Comparison of ENCODE assay signal across 14 cellular contexts in genomic region chr20:46365483-46366215, GRCh38. TPM values are rescaled to one million over a fixed set of nuclear protein-coding genes. Genes with fewer than 3 reads are reported as not detected.
DNase-seq lines count a peak whose midpoint lies in the region; ATAC-seq and TF ChIP-seq lines count a peak whose summit lies in the region.
"Had no signal": no experiment of that assay in that cellular context is flagged by ENCODE, and none has a peak within 500 bp of the region (broad histone marks: within the 10 kb centered on the region; RNA-seq: fewer than 3 reads in every experiment).

No MANE protein-coding gene starts in this region.

- peak overlapping the region; percentile 89 for H3K4me3 Mint-ChIP-seq in activated T-cell treated with anti-CD3 and anti-CD28 coated beads, Interleukin-2, amount 50 U/mL, for 4 hours
- no peak overlapping the region for H3K4me3 Mint-ChIP-seq in activated CD4-positive, alpha-beta memory T cell treated with anti-CD3 and anti-CD28 coated beads for 36 hours

- H3K4me1 ChIP-seq in sigmoid colon (peaks cover 0 to 36% (median 31%) of the 10 kb centered on the region in 4 donors), uterus (peaks cover 0 to 10% of the 10 kb centered on the region in 2 donors)

- CTCF ChIA-PET in activated CD4-positive, alpha-beta memory T cell treated with anti-CD3 and anti-CD28 coated beads for 36 hours (lab: Charles Lee): interaction anchor here (0.6 to 2.2 kb wide), 6 partner anchors 17 to 351 kb away, joined by 3 to 8 read pairs (median 4); partner anchors contain the start of gene ELMO2

- WGBS in sigmoid colon, 2 donors: 88 to 90% methylated on average over 5 of the region's 5 CpGs

- POLR2A ChIA-PET in activated CD4-positive, alpha-beta memory T cell treated with anti-CD3 and anti-CD28 coated beads for 36 hours (lab: Charles Lee): interaction anchor here (0.7 kb wide), 1 partner anchor 41 kb away, joined by 3 read pairs; no protein-coding TSS in a partner anchor

- DNase-seq in activated T-cell treated with anti-CD3 and anti-CD28 coated beads, Interleukin-2, amount 50 U/mL, for 4 hours: no peak
- no peak for DNase-seq in activated T-cell treated with anti-CD3 and anti-CD28 coated beads, Interleukin-2, amount 50 U/mL, for 48 hours
- DNase-seq in activated CD4-positive, alpha-beta memory T cell treated with anti-CD3 and anti-CD28 coated beads for 36 hours: no peak
- DNase-seq in fibroblast of the aortic adventitia (ENCODE audit: low read depth) (no peak), sigmoid colon (peak; percentile 44), uterus (no peak)
- DNase-seq: cortex of kidney; psoas muscle; stimulated activated CD4-positive, alpha-beta T cell treated with anti-CD3 and anti-CD28 coated beads, Interleukin-1b, Interleukin-23, amount 100 ng/mL, for 48 hours had no signal

- intact Hi-C loops in activated CD4-positive, alpha-beta memory T cell treated with anti-CD3 and anti-CD28 coated beads for 36 hours (cut with micrococcal nuclease): loop anchor here (10.0 kb wide), 2 partner anchors 431 to 551 kb away; partner anchors contain the start of genes PCIF1 and UBE2C
- intact Hi-C loops in sigmoid colon (cut with DNase I) (loop anchor here (10.0 kb wide), 1 partner anchor 149 kb away; the partner anchor contains the start of gene ZNF334), uterus (cut with DNase I; ENCODE audit: low total_unique reads) (no loop called here)

- ATAC-seq in activated T-cell treated with anti-CD3 and anti-CD28 coated beads, Interleukin-2, amount 50 U/mL, for 4 hours: no peak
- no peak for ATAC-seq in HG03196 (IDR thresholded peaks at IDR 0.05; ENCODE audit: unreplicated experiment)
- ATAC-seq in GM18520 (IDR thresholded peaks at IDR 0.05; ENCODE audit: unreplicated experiment): no peak
- ATAC-seq: psoas muscle had no signal

- peak overlapping the region; percentile 85 for H3K27ac Mint-ChIP-seq in activated CD4-positive, alpha-beta memory T cell treated with anti-CD3 and anti-CD28 coated beads for 36 hours

- no peaks in the 10 kb centered on the region for H3K27me3 Mint-ChIP-seq in activated T-cell treated with anti-CD3 and anti-CD28 coated beads, Interleukin-2, amount 50 U/mL, for 4 hours (ENCODE audit: low read depth)
- no peaks in the 10 kb centered on the region for H3K27me3 Mint-ChIP-seq in activated CD4-positive, alpha-beta memory T cell treated with anti-CD3 and anti-CD28 coated beads for 36 hours

- TF ChIP-seq EP300 in sigmoid colon (IDR thresholded peaks at IDR 0.05): no peak

- TF ChIP-seq CTCF in fibroblast of the aortic adventitia (IDR thresholded peaks at IDR 0.05; ENCODE audit: insufficient read depth, low read length) (no peak), sigmoid colon (IDR thresholded peaks at IDR 0.05) (no peak), uterus (IDR thresholded peaks at IDR 0.05) (no peak)

- H3K9me3 Mint-ChIP-seq in activated T-cell treated with anti-CD3 and anti-CD28 coated beads, Interleukin-2, amount 50 U/mL, for 4 hours: no peaks in the 10 kb centered on the region
- no peaks in the 10 kb centered on the region for H3K9me3 Mint-ChIP-seq in activated CD4-positive, alpha-beta memory T cell treated with anti-CD3 and anti-CD28 coated beads for 36 hours

- peak overlapping the region; percentile 96 for H3K4me3 ChIP-seq in fibroblast of the aortic adventitia (ENCODE audit: low read depth, low read length)
- no peak overlapping the region for H3K4me3 ChIP-seq in sigmoid colon
- H3K4me3 ChIP-seq in uterus: peak overlapping the region in 1 of 2 donors; percentile 68
- H3K4me3 ChIP-seq: lung had no signal

- H3K4me1 Mint-ChIP-seq in activated T-cell treated with anti-CD3 and anti-CD28 coated beads, Interleukin-2, amount 50 U/mL, for 4 hours (ENCODE audit: low read depth): peaks cover 69% of the 10 kb centered on the region
- peaks cover 76% of the 10 kb centered on the region for H3K4me1 Mint-ChIP-seq in activated CD4-positive, alpha-beta memory T cell treated with anti-CD3 and anti-CD28 coated beads for 36 hours (ENCODE audit: low read depth)

- H3K27me3 ChIP-seq in sigmoid colon (no peaks in the 10 kb centered on the region), uterus (no peaks in the 10 kb centered on the region)

- TF ChIP-seq POLR2A in sigmoid colon (IDR thresholded peaks at IDR 0.05): no peak
- TF ChIP-seq POLR2A in uterus (IDR thresholded peaks at IDR 0.05): no peak

- peaks cover 42% of the 10 kb centered on the region for H3K36me3 Mint-ChIP-seq in activated T-cell treated with anti-CD3 and anti-CD28 coated beads, Interleukin-2, amount 50 U/mL, for 4 hours (ENCODE audit: insufficient read depth)
- H3K36me3 Mint-ChIP-seq in activated CD4-positive, alpha-beta memory T cell treated with anti-CD3 and anti-CD28 coated beads for 36 hours: peaks cover 45% of the 10 kb centered on the region

- peaks cover 12 to 58% (median 25%) of the 10 kb centered on the region in 4 donors for H3K36me3 ChIP-seq in sigmoid colon
- H3K36me3 ChIP-seq in uterus: no peaks in the 10 kb centered on the region

- no peak overlapping the region for H3K27ac ChIP-seq in sigmoid colon
- H3K27ac ChIP-seq in uterus: no peak overlapping the region

- H3K9me3 ChIP-seq in sigmoid colon (no peaks in the 10 kb centered on the region), uterus (no peaks in the 10 kb centered on the region)
- H3K9me3 ChIP-seq: psoas muscle had no signal

RNA-seq across cellular contexts. Expression of gene ELMO2, which starts 40.8 kb away (rescaled TPM):
- total RNA-seq in activated T-cell treated with anti-CD3 and anti-CD28 coated beads, Interleukin-2, amount 50 U/mL, for 4 hours: 10 to 100 TPM; 31.6 to 46.4 (median 42.6) TPM
- 10 to 100 TPM; 57.4 to 64.1 TPM for total RNA-seq in activated CD4-positive, alpha-beta memory T cell treated with anti-CD3 and anti-CD28 coated beads for 36 hours
- total RNA-seq in fibroblast of the aortic adventitia (ENCODE audit: low replicate concordance) (36.6 and 48.2 TPM in 2 replicates), sigmoid colon (10 to 100 TPM; 40.3 to 52.1 (median 46.2) TPM), uterus (100 to 1,000 TPM in 1 of 4 donors, 10 to 100 TPM in 3; 18.5 to 112 (median 57.2) TPM)
- polyA plus RNA-seq in sigmoid colon: 10 to 100 TPM; 13.2 to 19.2 (median 13.8) TPM

RNA-seq across cellular contexts. Expression of gene CDH22, which starts 57.4 kb away (rescaled TPM):
- not detected for total RNA-seq in activated T-cell treated with anti-CD3 and anti-CD28 coated beads, Interleukin-2, amount 50 U/mL, for 4 hours
- total RNA-seq in activated CD4-positive, alpha-beta memory T cell treated with anti-CD3 and anti-CD28 coated beads for 36 hours: not detected
- total RNA-seq in fibroblast of the aortic adventitia (ENCODE audit: low replicate concordance): not detected in 2 replicates
- total RNA-seq in sigmoid colon: under 1 TPM in 2 of 4 donors, not detected in 2; 0.41 to 0.55 TPM
- polyA plus RNA-seq in sigmoid colon: under 1 TPM in 1 of 3 donors, not detected in 2; 0.06 TPM
- total RNA-seq in uterus: under 1 TPM in 2 of 4 donors, not detected in 2; 0.48 to 0.49 TPM
- total RNA-seq: SK-MEL-5 had no signal
- polyA plus RNA-seq: AG04450 had no signal
